ENCODE assay signal across 14 cellular contexts in the genomic region with DNA sequence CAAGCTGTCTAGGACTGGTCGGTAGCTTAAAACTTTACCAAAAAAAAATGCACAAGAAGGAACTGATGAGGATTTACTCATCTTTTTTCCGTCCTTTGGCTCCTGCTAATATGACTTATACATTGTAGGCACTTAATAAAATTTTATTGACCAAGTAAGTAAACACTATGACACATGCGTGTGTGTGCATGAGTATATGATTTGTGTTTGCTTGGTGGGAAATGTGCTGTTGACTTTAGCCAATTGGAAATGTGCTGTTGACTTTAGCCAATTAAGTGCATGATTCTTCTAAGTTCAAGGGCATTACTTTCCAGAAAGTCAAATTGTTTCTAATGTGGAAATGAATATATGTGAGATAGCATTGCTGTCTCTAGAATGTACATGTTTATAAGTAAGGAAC.
A peak's percentile ranks its signal among the peaks of the same experiment; 100 is the strongest.
DNase-seq lines count a peak whose midpoint lies in the region; ATAC-seq and TF ChIP-seq lines count a peak whose summit lies in the region.
"Had no signal": no experiment of that assay in that cellular context is flagged by ENCODE, and none has a peak within 500 bp of the region (broad histone marks: within the 10 kb centered on the region; RNA-seq: fewer than 3 reads in every experiment).

No MANE protein-coding gene starts in this region.

- no peak for TF ChIP-seq CTCF in left lung (IDR thresholded peaks at IDR 0.05)
- TF ChIP-seq CTCF in GM13976 (IDR thresholded peaks at IDR 0.05; ENCODE audit: borderline replicate concordance, control extremely low read depth, extremely low read depth, insufficient read depth, missing control alignments) = no peak

- peak; percentile 30 for ATAC-seq in left lung
- ATAC-seq: SK-N-SH treated with all-trans-retinoic acid at 6 μM for 48 hours had no signal

- no peak overlapping the region for H3K4me3 ChIP-seq in left lung

- intact Hi-C loops in left lung (cut with DNase I) = no loop called here

- in situ Hi-C loops in GM13976 (cut with MboI; ENCODE audit: low sequenced_read_pairs, unreplicated experiment) = no loop called here

- no peaks in the 10 kb centered on the region for H3K27me3 ChIP-seq in left lung

- peaks cover 0 to 78% of the 10 kb centered on the region in 2 donors for H3K36me3 ChIP-seq in left lung

- H3K9me3 ChIP-seq in left lung = no peaks in the 10 kb centered on the region

- H3K27ac ChIP-seq in left lung = no peak overlapping the region
- H3K27ac ChIP-seq: C4-2B had no signal

- DNase-seq in NCI-H1417 (lab: John Stamatoyannopoulos, UW) (peak in 2 of 3 experiments; percentile 19 to 68), NCI-H1417 treated with DMSO at 0.1 percent for 48 hours (lab: John Stamatoyannopoulos, UW) (no peak), SHP77 (lab: John Stamatoyannopoulos, UW) (peak; percentile 39), left lung (no peak), GM13976 (ENCODE audit: low spot score) (no peak), SKM-1 treated with dmso at 0.1 percent for 144 hours (lab: John Stamatoyannopoulos, UW; ENCODE audit: unreplicated experiment) (no peak), occipital lobe (lab: John Stamatoyannopoulos, UW) (no peak)
- no peak for DNase-seq in stimulated activated naive CD4-positive, alpha-beta T cell (lab: John Stamatoyannopoulos, UW)
- DNase-seq: Karpas-422; NCI-H2081; NCI-H524 treated with DMSO at 0.1 percent for 48 hours; NK-92 treated with Interleukin-12 subunit alpha and Interleukin-12 subunit beta, amount 100 ng/mL, for 24 hours had no signal

- H3K4me1 ChIP-seq in left lung = no peaks in the 10 kb centered on the region

Comparison
In these comparisons a context has a peak if more than half of its experiments do, and no peak if none do; other contexts are left out.
1. DNase-seq: peak in NCI-H1417 (2 of 3) and SHP77 (2 of 2); none in NCI-H1417 treated with DMSO at 0.1 percent for 48 hours (single experiment), left lung (0 of 2), GM13976 (single experiment), SKM-1 treated with dmso at 0.1 percent for 144 hours (single experiment), occipital lobe (single experiment) and stimulated activated naive CD4-positive, alpha-beta T cell (0 of 6).